In genomic region chr14:88941414-88941813, GRCh38 we compare ENCODE assay signal across 38 cellular contexts.
"Had no signal": no experiment of that assay in that cellular context is flagged by ENCODE, and none has a peak within 500 bp of the region (broad histone marks: within the 10 kb centered on the region; RNA-seq: fewer than 3 reads in every experiment).

No MANE protein-coding gene starts in this region.

- ATAC-seq: activated CD8-positive, alpha-beta memory T cell treated with anti-CD3 and anti-CD28 coated beads, Interleukin-2, amount 10 ng/mL, durations not matched to agents 7 days and 5 days; activated T-cell treated with anti-CD3 and anti-CD28 coated beads, Interleukin-2, amount 50 U/mL, for 72 hours; activated T-helper 17 cell treated with anti-CD3 and anti-CD28 coated beads, Interleukin-2, amount 50 U/mL, for 72 hours; body of pancreas had no signal

- H3K36me3 ChIP-seq: WERI-Rb-1 had no signal

- DNase-seq: activated CD4-positive, alpha-beta memory T cell treated with anti-CD3 and anti-CD28 coated beads, Interleukin-2, amount 10 ng/mL, durations not matched to agents 7 days and 5 days; activated CD4-positive, alpha-beta T cell treated with anti-CD3 and anti-CD28 coated beads for 1 hour; activated CD4-positive, alpha-beta T cell treated with anti-CD3 and anti-CD28 coated beads for 48 hours; activated CD4-positive, CD25-positive, alpha-beta regulatory T cell; activated CD8-positive, alpha-beta memory T cell treated with anti-CD3 and anti-CD28 coated beads for 24 hours; activated CD8-positive, alpha-beta memory T cell treated with anti-CD3 and anti-CD28 coated beads, Interleukin-2, amount 10 ng/mL, durations not matched to agents 7 days and 5 days; activated CD8-positive, alpha-beta memory T cell treated with anti-CD3 and anti-CD28 coated beads, Interleukin-2, amount 50 U/mL, for 48 hours; activated effector memory CD4-positive, alpha-beta T cell treated with anti-CD3 and anti-CD28 coated beads, Interleukin-2, amount 50 U/mL, for 16 hours; activated naive CD4-positive, alpha-beta T cell; activated naive CD4-positive, alpha-beta T cell treated with anti-CD3 and anti-CD28 coated beads, Interleukin-2, amount 50 U/mL, for 16 hours; activated naive CD8-positive, alpha-beta T cell treated with anti-CD3 and anti-CD28 coated beads, Interleukin-2, amount 10 ng/mL, durations not matched to agents 7 days and 5 days; activated T-cell treated with anti-CD3 and anti-CD28 coated beads, Interleukin-2, amount 50 U/mL, for 1 hour; activated T-cell treated with anti-CD3 and anti-CD28 coated beads, Interleukin-2, amount 50 U/mL, for 72 hours; amygdala; body of pancreas; central memory CD4-positive, alpha-beta T cell; Karpas-422; KBM-7; MM.1S; NCI-H1092; NCI-H1436 treated with DMSO at 0.1 percent for 48 hours; NCI-H1694 treated with DMSO at 0.1 percent for 48 hours; NCI-H2029; NCI-H345; NCI-H524 treated with DMSO at 0.1 percent for 48 hours; NCI-H82; NK-92 treated with Interleukin-12 subunit alpha and Interleukin-12 subunit beta, amount 100 ng/mL, for 24 hours; PC-9; Right ventricle myocardium superior; SW 1271; T-helper 1 cell; T-helper 2 cell; T-helper 9 cell; WERI-Rb-1 had no signal

- FAIRE-seq: astrocyte, RCC 7860 had no signal

- H3K4me1 ChIP-seq: body of pancreas had no signal

- H3K9me3 ChIP-seq: body of pancreas had no signal

- H3K27me3 ChIP-seq: body of pancreas had no signal

- H3K4me3 ChIP-seq: body of pancreas, PC-9 had no signal

- H3K27ac ChIP-seq: body of pancreas, PC-9, RWPE1, WERI-Rb-1 had no signal
